9 cellular contexts compared by ENCODE assay signal in genomic region chr7:332646-333398, GRCh38. TPM values are rescaled to one million over a fixed set of nuclear protein-coding genes. Genes with fewer than 3 reads are reported as not detected.
DNase-seq lines count a peak whose midpoint lies in the region; ATAC-seq and TF ChIP-seq lines count a peak whose summit lies in the region.
"Had no signal": no experiment of that assay in that cellular context is flagged by ENCODE, and none has a peak within 500 bp of the region (broad histone marks: within the 10 kb centered on the region; RNA-seq: fewer than 3 reads in every experiment).

No MANE protein-coding gene starts in this region.

- H3K9me3 Mint-ChIP-seq in activated CD4-positive, alpha-beta memory T cell treated with anti-CD3 and anti-CD28 coated beads, Interleukin-2, amount 10 ng/mL, durations not matched to agents 7 days and 5 days, result peaks cover 16% of the 10 kb centered on the region

- peak; percentile 53 for TF ChIP-seq CTCF in GM10266 (IDR thresholded peaks at IDR 0.05; ENCODE audit: control insufficient read depth, insufficient read depth, low read depth, missing control alignments)

- H3K4me1 Mint-ChIP-seq in activated CD4-positive, alpha-beta memory T cell treated with anti-CD3 and anti-CD28 coated beads, Interleukin-2, amount 10 ng/mL, durations not matched to agents 7 days and 5 days, result peaks cover 6% of the 10 kb centered on the region

- peak; percentile 86 for DNase-seq in GM10266 (ENCODE audit: extremely low spot score)
- DNase-seq in NCI-H2196 treated with DMSO at 0.1 percent for 48 hours (lab: John Stamatoyannopoulos, UW; ENCODE audit: unreplicated experiment), result peak; percentile 64
- peak; percentile 82 for DNase-seq in activated CD4-positive, alpha-beta memory T cell treated with anti-CD3 and anti-CD28 coated beads, Interleukin-2, amount 10 ng/mL, durations not matched to agents 7 days and 5 days
- DNase-seq in ecto neural progenitor cell (ENCODE audit: low spot score), result peak; percentile 91
- DNase-seq in lung microvascular endothelial cell (ENCODE audit: low read depth in 2 of 2), result peak; percentile 67 to 92
- DNase-seq in stimulated activated CD4-positive, alpha-beta T cell treated with anti-CD3 and anti-CD28 coated beads, TNF-alpha, amount 100 ng/mL, for 48 hours (ENCODE audit: low read depth in 3 of 3), result peak; percentile 78 to 91 (median 87)

- peaks cover 5% of the 10 kb centered on the region for H3K27me3 Mint-ChIP-seq in activated CD4-positive, alpha-beta memory T cell treated with anti-CD3 and anti-CD28 coated beads, Interleukin-2, amount 10 ng/mL, durations not matched to agents 7 days and 5 days

- ATAC-seq in GM18868 (IDR thresholded peaks at IDR 0.05; ENCODE audit: unreplicated experiment) (no peak), HG03175 (IDR thresholded peaks at IDR 0.05; ENCODE audit: unreplicated experiment) (no peak)

- POLR2A ChIA-PET in activated CD4-positive, alpha-beta memory T cell treated with anti-CD3 and anti-CD28 coated beads, Interleukin-2, amount 10 ng/mL, durations not matched to agents 7 days and 5 days (lab: Charles Lee), result no interaction called here

- H3K36me3 Mint-ChIP-seq in activated CD4-positive, alpha-beta memory T cell treated with anti-CD3 and anti-CD28 coated beads, Interleukin-2, amount 10 ng/mL, durations not matched to agents 7 days and 5 days (ENCODE audit: low read depth), result peaks cover 7% of the 10 kb centered on the region

- no peak overlapping the region for H3K4me3 Mint-ChIP-seq in activated CD4-positive, alpha-beta memory T cell treated with anti-CD3 and anti-CD28 coated beads, Interleukin-2, amount 10 ng/mL, durations not matched to agents 7 days and 5 days

- H3K27ac Mint-ChIP-seq in activated CD4-positive, alpha-beta memory T cell treated with anti-CD3 and anti-CD28 coated beads, Interleukin-2, amount 10 ng/mL, durations not matched to agents 7 days and 5 days, result no peak overlapping the region

- CTCF ChIA-PET in activated CD4-positive, alpha-beta memory T cell treated with anti-CD3 and anti-CD28 coated beads, Interleukin-2, amount 10 ng/mL, durations not matched to agents 7 days and 5 days (lab: Charles Lee), result interaction anchor here (0.9 to 2.2 kb wide), 5 partner anchors 11 to 440 kb away, joined by 3 to 11 read pairs (median 3); no protein-coding TSS in a partner anchor

RNA-seq across cellular contexts. Expression of gene FOXL3, which starts 42.9 kb away (rescaled TPM):
- not detected for total RNA-seq in activated CD4-positive, alpha-beta memory T cell treated with anti-CD3 and anti-CD28 coated beads, Interleukin-2, amount 10 ng/mL, durations not matched to agents 7 days and 5 days
- not detected in 2 replicates for total RNA-seq in lung microvascular endothelial cell
- total RNA-seq: pulmonary artery endothelial cell had no signal
